ENCODE assay signal across 36 cellular contexts in the genomic region with DNA sequence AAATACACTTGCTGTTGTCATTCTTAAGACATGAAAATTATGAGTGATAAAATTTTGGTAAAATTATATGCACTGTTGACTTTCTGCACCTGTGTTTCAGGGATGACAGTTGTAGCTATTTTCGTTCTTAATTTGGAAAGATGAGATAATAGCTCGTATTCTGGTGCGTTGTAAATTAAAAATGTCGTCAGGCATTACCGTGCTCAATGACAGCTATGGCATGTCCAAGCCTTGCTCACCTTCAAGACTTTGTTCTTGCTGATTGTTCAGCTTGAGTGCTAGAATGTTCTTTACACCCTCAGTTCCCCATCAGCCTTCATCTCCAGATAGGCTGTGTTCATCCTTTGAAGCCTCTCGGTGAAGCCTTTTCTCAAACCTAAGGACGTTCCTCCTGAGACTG. TPM values are rescaled to one million over a fixed set of nuclear protein-coding genes. Genes with fewer than 3 reads are reported as not detected.
"Had no signal": no experiment of that assay in that cellular context is flagged by ENCODE, and none has a peak within 500 bp of the region (broad histone marks: within the 10 kb centered on the region; RNA-seq: fewer than 3 reads in every experiment).

No MANE protein-coding gene starts in this region.

- ATAC-seq: activated CD8-positive, alpha-beta T cell treated with anti-CD3 and anti-CD28 coated beads for 36 hours; activated naive CD8-positive, alpha-beta T cell treated with anti-CD3 and anti-CD28 coated beads, Interleukin-2, amount 50 U/mL, for 24 hours; activated T-cell treated with anti-CD3 and anti-CD28 coated beads, Interleukin-2, amount 50 U/mL, for 4 hours; activated T-cell treated with anti-CD3 and anti-CD28 coated beads, Interleukin-2, amount 50 U/mL, for 72 hours; activated T-helper 17 cell treated with anti-CD3 and anti-CD28 coated beads, Interleukin-2, amount 50 U/mL, for 72 hours had no signal

- DNase-seq: activated B cell treated with CpG ODN at 0.5 μM for 24 hours; activated CD4-positive, alpha-beta memory T cell treated with anti-CD3 and anti-CD28 coated beads for 36 hours; activated CD4-positive, alpha-beta T cell treated with anti-CD3 and anti-CD28 coated beads for 4 hours; activated CD4-positive, alpha-beta T cell treated with anti-CD3 and anti-CD28 coated beads, Interleukin-2, amount 10 ng/mL, durations not matched to agents 24 days and 14 days; activated CD4-positive, alpha-beta T cell treated with anti-CD3 and anti-CD28 coated beads, Interleukin-2, amount 50 U/mL, for 1 hour; activated CD4-positive, alpha-beta T cell treated with anti-CD3 and anti-CD28 coated beads, Interleukin-2, amount 50 U/mL, for 4 hours; activated CD4-positive, CD25-positive, alpha-beta regulatory T cell treated with anti-CD3 and anti-CD28 coated beads, Interleukin-2, amount 50 U/mL, for 72 hours; activated CD8-positive, alpha-beta memory T cell treated with anti-CD3 and anti-CD28 coated beads, Interleukin-2, amount 50 U/mL, for 4 hours; activated CD8-positive, alpha-beta T cell treated with anti-CD3 and anti-CD28 coated beads for 36 hours; activated effector memory CD4-positive, alpha-beta T cell treated with anti-CD3 and anti-CD28 coated beads, Interleukin-2, amount 50 U/mL, for 16 hours; activated gamma-delta T cell treated with Interleukin-2 at 50 U/mL for 16 hours; activated naive CD4-positive, alpha-beta T cell; activated naive CD4-positive, alpha-beta T cell treated with anti-CD3 and anti-CD28 coated beads for 36 hours; activated naive CD4-positive, alpha-beta T cell treated with anti-CD3 and anti-CD28 coated beads, Interleukin-2, amount 50 U/mL, for 16 hours; activated naive CD8-positive, alpha-beta T cell treated with anti-CD3 and anti-CD28 coated beads, Interleukin-2, amount 10 ng/mL, durations not matched to agents 7 days and 5 days; activated naive CD8-positive, alpha-beta T cell treated with anti-CD3 and anti-CD28 coated beads, Interleukin-2, amount 50 U/mL, for 24 hours; activated T-cell treated with anti-CD3 and anti-CD28 coated beads for 4 hours; activated T-cell treated with anti-CD3 and anti-CD28 coated beads, Interleukin-2, amount 50 U/mL, for 1 hour; activated T-cell treated with anti-CD3 and anti-CD28 coated beads, Interleukin-2, amount 50 U/mL, for 4 hours; activated T-cell treated with anti-CD3 and anti-CD28 coated beads, Interleukin-2, amount 50 U/mL, for 72 hours; amygdala; anterior cingulate cortex; central memory CD4-positive, alpha-beta T cell; T-helper 1 cell; T-helper 2 cell; T-helper 9 cell had no signal

- H3K27me3 Mint-ChIP-seq: activated B cell treated with CpG ODN at 0.5 μM for 24 hours; activated CD4-positive, alpha-beta memory T cell treated with anti-CD3 and anti-CD28 coated beads for 36 hours; activated CD4-positive, alpha-beta T cell treated with anti-CD3 and anti-CD28 coated beads, Interleukin-2, amount 10 ng/mL, durations not matched to agents 24 days and 14 days; activated CD8-positive, alpha-beta T cell treated with anti-CD3 and anti-CD28 coated beads for 36 hours; activated naive CD8-positive, alpha-beta T cell; activated naive CD8-positive, alpha-beta T cell treated with anti-CD3 and anti-CD28 coated beads, Interleukin-2, amount 10 ng/mL, durations not matched to agents 7 days and 5 days; activated naive CD8-positive, alpha-beta T cell treated with anti-CD3 and anti-CD28 coated beads, Interleukin-2, amount 50 U/mL, for 24 hours; activated T-helper 17 cell treated with anti-CD3 and anti-CD28 coated beads, Interleukin-2, amount 50 U/mL, for 72 hours; brain had no signal

- H3K27ac Mint-ChIP-seq: activated B cell treated with CpG ODN at 0.5 μM for 24 hours; activated CD4-positive, alpha-beta memory T cell treated with anti-CD3 and anti-CD28 coated beads for 36 hours; activated CD4-positive, alpha-beta T cell treated with anti-CD3 and anti-CD28 coated beads, Interleukin-2, amount 10 ng/mL, durations not matched to agents 24 days and 14 days; activated CD8-positive, alpha-beta T cell treated with anti-CD3 and anti-CD28 coated beads for 36 hours; activated naive CD4-positive, alpha-beta T cell treated with anti-CD3 and anti-CD28 coated beads for 36 hours; activated naive CD8-positive, alpha-beta T cell; activated naive CD8-positive, alpha-beta T cell treated with anti-CD3 and anti-CD28 coated beads, Interleukin-2, amount 10 ng/mL, durations not matched to agents 7 days and 5 days; activated naive CD8-positive, alpha-beta T cell treated with anti-CD3 and anti-CD28 coated beads, Interleukin-2, amount 50 U/mL, for 24 hours; activated T-cell treated with anti-CD3 and anti-CD28 coated beads, Interleukin-2, amount 50 U/mL, for 72 hours; activated T-helper 1 cell treated with anti-CD3 and anti-CD28 coated beads, Interleukin-12 subunit alpha, Interleukin-12 subunit beta, Interleukin-2, Interleukin-4 antibody, amounts not matched to agents 30 ng/mL and 10 ng/mL and 1 ng/mL, durations not matched to agents 14 hours and 24 hours and 36 hours; activated T-helper 17 cell treated with anti-CD3 and anti-CD28 coated beads, Interleukin-2, amount 50 U/mL, for 72 hours; brain; T-helper 1 cell treated with Interleukin-12 subunit alpha and Interleukin-12 subunit beta and Interleukin-4 antibody, amounts not matched to agents 30 μg/mL and 1 μg/mL, for 36 hours; T-helper 2 cell treated with Interferon-gamma antibody and Interleukin-4, amounts not matched to agents 5 μg/mL and 100 μg/mL, for 36 hours had no signal

- H3K4me3 ChIP-seq: ascending aorta had no signal

- H3K27me3 ChIP-seq: ascending aorta had no signal

- FAIRE-seq: TTC549 had no signal

- H3K9me3 ChIP-seq: ascending aorta had no signal

- H3K27ac ChIP-seq: ascending aorta, VCaP had no signal

- H3K4me3 Mint-ChIP-seq: activated B cell treated with CpG ODN at 0.5 μM for 24 hours; activated CD4-positive, alpha-beta memory T cell treated with anti-CD3 and anti-CD28 coated beads for 36 hours; activated CD4-positive, alpha-beta T cell treated with anti-CD3 and anti-CD28 coated beads, Interleukin-2, amount 10 ng/mL, durations not matched to agents 24 days and 14 days; activated CD8-positive, alpha-beta T cell treated with anti-CD3 and anti-CD28 coated beads for 36 hours; activated naive CD4-positive, alpha-beta T cell treated with anti-CD3 and anti-CD28 coated beads for 36 hours; activated naive CD8-positive, alpha-beta T cell; activated naive CD8-positive, alpha-beta T cell treated with anti-CD3 and anti-CD28 coated beads, Interleukin-2, amount 10 ng/mL, durations not matched to agents 7 days and 5 days; activated naive CD8-positive, alpha-beta T cell treated with anti-CD3 and anti-CD28 coated beads, Interleukin-2, amount 50 U/mL, for 24 hours; activated T-cell treated with anti-CD3 and anti-CD28 coated beads, Interleukin-2, amount 50 U/mL, for 4 hours; activated T-cell treated with anti-CD3 and anti-CD28 coated beads, Interleukin-2, amount 50 U/mL, for 72 hours; activated T-helper 1 cell treated with anti-CD3 and anti-CD28 coated beads, Interleukin-12 subunit alpha, Interleukin-12 subunit beta, Interleukin-2, Interleukin-4 antibody, amounts not matched to agents 30 ng/mL and 10 ng/mL and 1 ng/mL, durations not matched to agents 14 hours and 24 hours and 36 hours; activated T-helper 17 cell treated with anti-CD3 and anti-CD28 coated beads, Interleukin-2, amount 50 U/mL, for 72 hours; brain; T-helper 1 cell treated with Interleukin-12 subunit alpha and Interleukin-12 subunit beta and Interleukin-4 antibody, amounts not matched to agents 30 μg/mL and 1 μg/mL, for 36 hours; T-helper 2 cell treated with Interferon-gamma antibody and Interleukin-4, amounts not matched to agents 5 μg/mL and 100 μg/mL, for 36 hours had no signal

- H3K4me1 Mint-ChIP-seq: activated B cell treated with CpG ODN at 0.5 μM for 24 hours; activated naive CD8-positive, alpha-beta T cell treated with anti-CD3 and anti-CD28 coated beads, Interleukin-2, amount 50 U/mL, for 24 hours; activated T-helper 17 cell treated with anti-CD3 and anti-CD28 coated beads, Interleukin-2, amount 50 U/mL, for 72 hours; brain had no signal

- H3K9me3 Mint-ChIP-seq: activated B cell treated with CpG ODN at 0.5 μM for 24 hours; activated CD4-positive, alpha-beta memory T cell treated with anti-CD3 and anti-CD28 coated beads for 36 hours; activated CD4-positive, alpha-beta T cell treated with anti-CD3 and anti-CD28 coated beads, Interleukin-2, amount 10 ng/mL, durations not matched to agents 24 days and 14 days; activated CD8-positive, alpha-beta T cell treated with anti-CD3 and anti-CD28 coated beads for 36 hours; activated naive CD4-positive, alpha-beta T cell treated with anti-CD3 and anti-CD28 coated beads for 36 hours; activated naive CD8-positive, alpha-beta T cell treated with anti-CD3 and anti-CD28 coated beads, Interleukin-2, amount 10 ng/mL, durations not matched to agents 7 days and 5 days; activated naive CD8-positive, alpha-beta T cell treated with anti-CD3 and anti-CD28 coated beads, Interleukin-2, amount 50 U/mL, for 24 hours; activated T-cell treated with anti-CD3 and anti-CD28 coated beads, Interleukin-2, amount 50 U/mL, for 4 hours; activated T-cell treated with anti-CD3 and anti-CD28 coated beads, Interleukin-2, amount 50 U/mL, for 72 hours; activated T-helper 1 cell treated with anti-CD3 and anti-CD28 coated beads, Interleukin-12 subunit alpha, Interleukin-12 subunit beta, Interleukin-2, Interleukin-4 antibody, amounts not matched to agents 30 ng/mL and 10 ng/mL and 1 ng/mL, durations not matched to agents 14 hours and 24 hours and 36 hours; activated T-helper 17 cell treated with anti-CD3 and anti-CD28 coated beads, Interleukin-2, amount 50 U/mL, for 72 hours; brain; T-helper 1 cell treated with Interleukin-12 subunit alpha and Interleukin-12 subunit beta and Interleukin-4 antibody, amounts not matched to agents 30 μg/mL and 1 μg/mL, for 36 hours; T-helper 2 cell treated with Interferon-gamma antibody and Interleukin-4, amounts not matched to agents 5 μg/mL and 100 μg/mL, for 36 hours had no signal

- H3K4me1 ChIP-seq: ascending aorta had no signal

RNA-seq across cellular contexts. Expression of a gene that starts 30.0 kb away (rescaled TPM):
- total RNA-seq: activated CD4-positive, alpha-beta memory T cell treated with anti-CD3 and anti-CD28 coated beads for 36 hours; activated CD4-positive, alpha-beta T cell treated with anti-CD3 and anti-CD28 coated beads, Interleukin-2, amount 10 ng/mL, durations not matched to agents 24 days and 14 days; activated CD8-positive, alpha-beta memory T cell treated with anti-CD3 and anti-CD28 coated beads for 36 hours; activated naive CD8-positive, alpha-beta T cell treated with anti-CD3 and anti-CD28 coated beads, Interleukin-2, amount 10 ng/mL, durations not matched to agents 7 days and 5 days; activated T-cell treated with anti-CD3 and anti-CD28 coated beads, Interleukin-2, amount 50 U/mL, for 4 hours; activated T-helper 17 cell treated with anti-CD3 and anti-CD28 coated beads, Interleukin-2, amount 50 U/mL, for 72 hours had no signal
